Comparison of ENCODE assay signal across 8 cellular contexts in the genomic region with DNA sequence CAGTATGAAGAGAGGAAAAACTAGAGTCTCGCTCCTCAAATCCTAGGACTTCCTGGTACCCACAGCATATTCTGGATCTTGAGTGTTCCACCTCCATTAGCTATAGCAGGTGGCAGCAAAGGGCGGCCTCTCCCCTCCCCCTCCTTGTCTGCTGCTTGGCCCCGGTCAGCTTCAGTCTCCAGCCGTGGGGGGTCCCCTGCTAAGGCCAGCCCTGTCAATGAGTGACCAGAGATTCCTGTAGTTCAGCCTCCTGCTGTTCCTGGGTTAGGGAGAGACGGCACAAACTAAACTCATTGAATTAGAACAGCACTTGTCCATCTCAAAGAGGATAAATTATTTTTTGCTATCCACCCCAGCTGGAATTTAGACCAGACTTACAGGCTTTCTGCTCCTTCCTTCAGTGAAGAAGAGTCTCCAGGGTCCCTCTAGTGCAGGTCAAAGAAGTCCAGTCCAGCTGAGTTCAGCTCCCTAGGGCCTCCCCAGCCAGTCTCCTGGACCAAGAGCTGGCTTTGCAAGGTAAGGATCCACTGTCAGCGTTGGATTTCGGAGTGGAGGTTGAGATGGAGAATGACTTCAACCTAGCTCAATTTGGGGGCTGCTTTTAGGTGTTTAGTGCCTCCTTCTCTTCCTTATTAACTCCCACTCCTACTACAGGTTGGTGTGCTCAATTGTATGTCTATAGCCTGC. TPM values are rescaled to one million over a fixed set of nuclear protein-coding genes. Genes with fewer than 3 reads are reported as not detected.
DNase-seq lines count a peak whose midpoint lies in the region; ATAC-seq, FAIRE-seq and TF ChIP-seq lines count a peak whose summit lies in the region.

No MANE protein-coding gene starts in this region.

- no peak overlapping the region; the same call in 1 of the 2 replicates for H3K4me2 ChIP-seq in K562 (ENCODE audit: insufficient read depth, low read length)

- peaks cover 10% of the 10 kb centered on the region; the same call in 2 of the 3 replicates for H3K79me2 ChIP-seq in K562 (ENCODE audit: control insufficient read depth, insufficient read depth, low read length)

- TF ChIP-seq RAD21 in K562 (CRISPR knock-in tag; conservative IDR thresholded peaks at IDR 0.05 in 1 of 2, IDR thresholded peaks at IDR 0.05 in 1 of 2): no peak

- TF ChIP-seq POLR2A in K562 (conservative IDR thresholded peaks at IDR 0.05): no peak

- no peak for FAIRE-seq in K562 (lab: Jason Lieb, UNC)

- H2AFZ ChIP-seq in K562 (ENCODE audit: low read depth, low read length): peak overlapping the region; percentile 63; the same call in 1 of the 2 replicates

- 0 out of 2 replicates have a peak, but pooled peaks cover 3% of the 10 kb centered on the region for H4K20me1 ChIP-seq in K562 (replicated peaks; ENCODE audit: control insufficient read depth, insufficient read depth, low read length)

- peaks cover 14% of the 10 kb centered on the region for H3K36me3 ChIP-seq in K562 (ENCODE audit: control insufficient read depth, insufficient read depth, low read length)

- CTCF ChIA-PET in K562 (lab: Yijun Ruan, JAX; ENCODE audit: low intra/inter-chr PET ratio): no interaction called here

- no TSS peak for BruUV-seq in K562 (replicated peaks; lab: Mats Ljungman, UMichigan)

- no peaks in the 10 kb centered on the region for H3K27me3 ChIP-seq in K562 (ENCODE audit: control insufficient read depth in 2 of 2, insufficient read depth in 2 of 2, low read length in 2 of 2)

- no peak for TF ChIP-seq EP300 in K562 (IDR thresholded peaks at IDR 0.05; ENCODE audit: low read length)

- peaks cover 57 to 65% of the 10 kb centered on the region in 2 experiments for H3K4me1 ChIP-seq in K562 (replicated peaks in 1 of 2; ENCODE audit: control insufficient read depth in 2 of 2, insufficient read depth in 2 of 2, low read length in 2 of 2)

- H3K9me1 ChIP-seq in K562 (ENCODE audit: control insufficient read depth, insufficient read depth, low read length): no peaks in the 10 kb centered on the region

- no peak overlapping the region for H3K4me3 ChIP-seq in K562
- no peak overlapping the region for H3K4me3 ChIP-seq in skin epidermis

- peak; percentile 10 for DNase-seq in EH (ENCODE audit: low read depth)
- DNase-seq in K562 (ENCODE audit: extremely low read depth in 1 of 4, low spot score in 3 of 4): peak in 1 of 4 experiments; percentile 26
- DNase-seq in kidney glomerular epithelial cell (lab: John Stamatoyannopoulos, UW): peak; percentile 80
- no peak for DNase-seq in NK-92 (lab: John Stamatoyannopoulos, UW; ENCODE audit: unreplicated experiment)
- DNase-seq in activated CD8-positive, alpha-beta memory T cell treated with anti-CD3 and anti-CD28 coated beads for 24 hours: no peak

- no peak for TF ChIP-seq CTCF in K562 (IDR thresholded peaks at IDR 0.05 in 2 of 3, conservative IDR thresholded peaks at IDR 0.05 in 1 of 3; ENCODE audit: insufficient read depth in 2 of 3, low read depth in 1 of 3, low read length in 3 of 3)

- peak overlapping the region in 1 of 2 experiments; percentile 28; a peak in 1 of 4 replicates for H3K9ac ChIP-seq in K562 (ENCODE audit: insufficient read depth in 1 of 2, low read depth in 2 of 2, low read length in 2 of 2)

- in situ Hi-C loops in K562 (cut with MboI): no loop called here

- H3K9me3 ChIP-seq in K562 (replicated peaks; ENCODE audit: control insufficient read depth, insufficient read depth, low read depth, low read length): no peaks in the 10 kb centered on the region

- intact Hi-C loops in K562 (cut with micrococcal nuclease): no loop called here

- 42% methylated on average over 7 of the region's 7 CpGs for WGBS in K562 (ENCODE audit: insufficient coverage, low coverage, missing lambda C conversion rate)

- POLR2A ChIA-PET in K562 (lab: Yijun Ruan, JAX): interaction anchor here (0.7 to 2.6 kb wide), 7 partner anchors 12 to 714 kb away, joined by 3 to 20 read pairs (median 4); no protein-coding TSS in a partner anchor

- ATAC-seq in K562: no peak
- ATAC-seq in HG03460 (IDR thresholded peaks at IDR 0.05; ENCODE audit: unreplicated experiment): no peak
- ATAC-seq in HG03139 (IDR thresholded peaks at IDR 0.05; ENCODE audit: unreplicated experiment): no peak

- H3K27ac ChIP-seq in K562 (ENCODE audit: extremely low read depth, low read depth, low read length): no peak overlapping the region; the same call in 2 of the 3 replicates
- peak overlapping the region in 20 of 21 experiments; percentile 6 to 94 (median 54) for H3K27ac ChIP-seq in skin epidermis

TF ChIP-seq in K562, 482 proteins besides CTCF, POLR2A, EP300 and RAD21 (continues in another document):
- TF ChIP-seq MIER1 (IDR thresholded peaks at IDR 0.05; ENCODE audit: low read depth) (no peak), LEF1 (IDR thresholded peaks at IDR 0.05) (no peak), ELF2 (CRISPR knock-in tag; IDR thresholded peaks at IDR 0.05) (no peak), ZFX (CRISPR knock-in tag; IDR thresholded peaks at IDR 0.05) (0 out of 2 replicates have a peak, but pooled peaks have one; percentile 14), TBP (optimal IDR thresholded peaks at IDR 0.05; ENCODE audit: low read depth, low read length) (no peak), ZNF239 (CRISPR knock-in tag; IDR thresholded peaks at IDR 0.05) (no peak), PTTG1 (tag; IDR thresholded peaks at IDR 0.05; ENCODE audit: low read depth) (no peak), ZBTB7A (IDR thresholded peaks at IDR 0.05; ENCODE audit: borderline replicate concordance, control insufficient read depth, low read depth, low read length) (peak; percentile 16; the same call in 1 of the 2 replicates), ZNF408 (CRISPR knock-in tag; IDR thresholded peaks at IDR 0.05; ENCODE audit: low read depth) (no peak), CBX5 (IDR thresholded peaks at IDR 0.05; ENCODE audit: borderline replicate concordance, low read depth) (no peak)

RNA-seq across cellular contexts. Expression of gene PHLDB1, which starts 1.1 kb away (rescaled TPM):
- total RNA-seq in K562 (2011; cell fraction: chromatin; rRNA removed; ENCODE audit: low replicate concordance): 88.0 and 200 TPM in 2 replicates
- 71.3 and 79.0 TPM in 2 replicates for total RNA-seq in K562 (2011; cell fraction: nucleolus; rRNA removed)
- total RNA-seq in K562 (2011; cell fraction: nucleoplasm; rRNA removed): 93.1 and 134 TPM in 2 replicates
- total RNA-seq in K562 (2014; rRNA removed): 17.8 and 21.2 TPM in 2 replicates
- total RNA-seq in K562 (2014; rRNA removed; fragmentation: Illumina TruSeq; extraction: Trizol): 7.7 and 8.5 TPM in 2 replicates
- total RNA-seq in K562 (2015; rRNA removed; fragmentation: Illumina TruSeq; extraction: Trizol): 12.0 and 12.3 TPM in 2 replicates
- 27.0 and 28.7 TPM in 2 replicates for total RNA-seq in K562 (2021)
- 17.0 and 21.7 TPM in 2 replicates for polyA plus RNA-seq in K562 (2011; rRNA removed)
- polyA plus RNA-seq in K562 (2011; cell fraction: cytosol; rRNA removed): 16.1 and 27.1 TPM in 2 replicates
- 62.2 and 110 TPM in 2 replicates for polyA plus RNA-seq in K562 (2011; cell fraction: nucleus; rRNA removed)
- 15.6 and 17.0 TPM in 2 replicates for polyA plus RNA-seq in K562 (2012)
- polyA plus RNA-seq in K562 (2014; fragmentation: Illumina TruSeq; extraction: Trizol): 14.2 and 16.2 TPM in 2 replicates
- 1 to 10 TPM; 2.0 to 3.1 TPM for polyA plus RNA-seq in K562 (2014; fragmentation: Nextera tagmentation; extraction: Ambion mirVana)
- 17.1 and 18.9 TPM in 2 replicates for polyA plus RNA-seq in K562 (2014; rRNA removed)
- 24.4 and 29.0 TPM in 2 replicates for polyA minus RNA-seq in K562 (2011; rRNA and poly(A)+ RNA removed)
- 20.1 and 22.6 TPM in 2 replicates for polyA minus RNA-seq in K562 (2011; cell fraction: cytosol; rRNA and poly(A)+ RNA removed)
- polyA minus RNA-seq in K562 (2011; cell fraction: nucleus; rRNA and poly(A)+ RNA removed): 34.6 and 34.9 TPM in 2 replicates

RNA-seq across cellular contexts. Expression of gene ARCN1, which starts 34.1 kb away (rescaled TPM):
- 33.0 and 70.2 TPM in 2 replicates for total RNA-seq in K562 (2011; cell fraction: chromatin; rRNA removed; ENCODE audit: low replicate concordance)
- total RNA-seq in K562 (2011; cell fraction: nucleolus; rRNA removed): 25.1 and 26.7 TPM in 2 replicates
- 50.7 and 82.0 TPM in 2 replicates for total RNA-seq in K562 (2011; cell fraction: nucleoplasm; rRNA removed)
- 47.4 and 50.4 TPM in 2 replicates for total RNA-seq in K562 (2014; rRNA removed)
- 76.4 and 87.6 TPM in 2 replicates for total RNA-seq in K562 (2014; rRNA removed; fragmentation: Illumina TruSeq; extraction: Trizol)
- total RNA-seq in K562 (2015; rRNA removed; fragmentation: Illumina TruSeq; extraction: Trizol): 72.3 and 77.9 TPM in 2 replicates
- 87.6 and 94.4 TPM in 2 replicates for total RNA-seq in K562 (2021)
- polyA plus RNA-seq in K562 (2011; rRNA removed): 224 and 237 TPM in 2 replicates
- polyA plus RNA-seq in K562 (2011; cell fraction: cytosol; rRNA removed): 136 and 284 TPM in 2 replicates
- polyA plus RNA-seq in K562 (2011; cell fraction: nucleus; rRNA removed): 27.6 and 58.6 TPM in 2 replicates
- 72.5 and 103 TPM in 2 replicates for polyA plus RNA-seq in K562 (2012)
- 109 and 126 TPM in 2 replicates for polyA plus RNA-seq in K562 (2014; fragmentation: Illumina TruSeq; extraction: Trizol)
- polyA plus RNA-seq in K562 (2014; fragmentation: Nextera tagmentation; extraction: Ambion mirVana): 10 to 100 TPM; 30.0 to 43.5 TPM
- polyA plus RNA-seq in K562 (2014; rRNA removed): 75.8 and 81.0 TPM in 2 replicates
- 236 and 317 TPM in 2 replicates for polyA minus RNA-seq in K562 (2011; rRNA and poly(A)+ RNA removed)
- 88.0 and 104 TPM in 2 replicates for polyA minus RNA-seq in K562 (2011; cell fraction: cytosol; rRNA and poly(A)+ RNA removed)
- polyA minus RNA-seq in K562 (2011; cell fraction: nucleus; rRNA and poly(A)+ RNA removed): 8.8 and 22.3 TPM in 2 replicates

RNA-seq across cellular contexts. Expression of gene IFT46, which starts 40.6 kb away (rescaled TPM):
- total RNA-seq in K562 (2011; cell fraction: chromatin; rRNA removed; ENCODE audit: low replicate concordance): 15.4 and 15.5 TPM in 2 replicates
- total RNA-seq in K562 (2011; cell fraction: nucleolus; rRNA removed): 7.9 and 8.5 TPM in 2 replicates
- 11.7 and 12.6 TPM in 2 replicates for total RNA-seq in K562 (2011; cell fraction: nucleoplasm; rRNA removed)
- total RNA-seq in K562 (2014; rRNA removed): 11.8 and 12.0 TPM in 2 replicates
- 14.3 and 15.2 TPM in 2 replicates for total RNA-seq in K562 (2014; rRNA removed; fragmentation: Illumina TruSeq; extraction: Trizol)
- total RNA-seq in K562 (2015; rRNA removed; fragmentation: Illumina TruSeq; extraction: Trizol): 15.2 and 16.6 TPM in 2 replicates
- total RNA-seq in K562 (2021): 9.9 and 10.1 TPM in 2 replicates
- 16.8 and 30.4 TPM in 2 replicates for polyA plus RNA-seq in K562 (2011; rRNA removed)
- polyA plus RNA-seq in K562 (2011; cell fraction: cytosol; rRNA removed): 10.8 and 26.7 TPM in 2 replicates
- 8.8 and 20.4 TPM in 2 replicates for polyA plus RNA-seq in K562 (2011; cell fraction: nucleus; rRNA removed)
- polyA plus RNA-seq in K562 (2012): 10.6 and 13.5 TPM in 2 replicates
- 15.9 and 18.9 TPM in 2 replicates for polyA plus RNA-seq in K562 (2014; fragmentation: Illumina TruSeq; extraction: Trizol)
- 10 to 100 TPM; 24.2 to 29.5 TPM for polyA plus RNA-seq in K562 (2014; fragmentation: Nextera tagmentation; extraction: Ambion mirVana)
- 14.3 and 14.8 TPM in 2 replicates for polyA plus RNA-seq in K562 (2014; rRNA removed)
- 14.8 and 27.5 TPM in 2 replicates for polyA minus RNA-seq in K562 (2011; rRNA and poly(A)+ RNA removed)
- 5.8 and 6.4 TPM in 2 replicates for polyA minus RNA-seq in K562 (2011; cell fraction: cytosol; rRNA and poly(A)+ RNA removed)
- polyA minus RNA-seq in K562 (2011; cell fraction: nucleus; rRNA and poly(A)+ RNA removed): 2.0 and 6.7 TPM in 2 replicates

Comparison
In these comparisons a context has a peak if more than half of its experiments do, and no peak if none do; other contexts are left out.
1. DNase-seq: peak in EH (single experiment) and kidney glomerular epithelial cell (single experiment); none in NK-92 (single experiment) and activated CD8-positive, alpha-beta memory T cell treated with anti-CD3 and anti-CD28 coated beads for 24 hours (single experiment).